Comparison of ENCODE assay signal across 16 cellular contexts in genomic region chr5:14414007-14414406, GRCh38.
A peak's percentile ranks its signal among the peaks of the same experiment; 100 is the strongest.
DNase-seq lines count a peak whose midpoint lies in the region; ATAC-seq and TF ChIP-seq lines count a peak whose summit lies in the region.
"Had no signal": no experiment of that assay in that cellular context is flagged by ENCODE, and none has a peak within 500 bp of the region (broad histone marks: within the 10 kb centered on the region; RNA-seq: fewer than 3 reads in every experiment).

No MANE protein-coding gene starts in this region.

- no peak overlapping the region for H2BK120ac ChIP-seq in H9 (ENCODE audit: low read depth, low read length, poor library complexity, severe bottlenecking)

- H3K27ac ChIP-seq in CD4-positive, CD25-positive, alpha-beta regulatory T cell (ENCODE audit: insufficient read depth, low read length, poor library complexity, severe bottlenecking): peak overlapping the region; percentile 90
- no peak overlapping the region for H3K27ac ChIP-seq in H9 (ENCODE audit: insufficient read length, low read depth, low read length)
- H3K27ac ChIP-seq: testis had no signal

- DNase-seq in CD4-positive, CD25-positive, alpha-beta regulatory T cell: peak in 2 of 3 donors; percentile 45 to 68
- DNase-seq in H9 (no peak), glutamatergic neuron (no peak), OCI-M1 (lab: John Stamatoyannopoulos, UW) (no peak)
- no peak for DNase-seq in activated T-helper 2 cell treated with anti-CD3 and anti-CD28 coated beads, Interferon-gamma antibody, Interleukin-2, Interleukin-4, amounts not matched to agents 10 μg/mL and 5 μg/mL and 100 μg/mL, durations not matched to agents 14 hours and 24 hours and 36 hours (ENCODE audit: low spot score)
- DNase-seq: anterior cingulate cortex, kidney glomerular epithelial cell, MG63, NCI-H2029 treated with DMSO at 0.1 percent for 48 hours, posterior cingulate gyrus, SHP77 treated with DMSO at 0.1 percent for 48 hours, testis had no signal

- no peak overlapping the region for H3T11ph ChIP-seq in H9 (ENCODE audit: low read length)

- H2AFZ ChIP-seq in H9 (ENCODE audit: low read length): no peak overlapping the region
- H2AFZ ChIP-seq: hepatocyte had no signal

- H3K9ac ChIP-seq in H9 (ENCODE audit: extremely low read depth, insufficient read length, low read length): no peak overlapping the region

- H3K4me1 ChIP-seq in CD4-positive, CD25-positive, alpha-beta regulatory T cell (ENCODE audit: control insufficient read depth, insufficient read depth, low read length, poor library complexity, severe bottlenecking): peaks cover 56% of the 10 kb centered on the region
- peaks cover 7% of the 10 kb centered on the region; the same call in 1 of the 2 replicates for H3K4me1 ChIP-seq in H9 (ENCODE audit: insufficient read depth, low read length)

- H3K9me3 ChIP-seq in CD4-positive, CD25-positive, alpha-beta regulatory T cell (ENCODE audit: control insufficient read depth in 2 of 2, low read length in 2 of 2): no peaks in the 10 kb centered on the region
- H3K9me3 ChIP-seq in H9 (ENCODE audit: control insufficient read depth, low read depth, low read length): no peaks in the 10 kb centered on the region
- H3K9me3 ChIP-seq: MG63, testis had no signal

- no peaks in the 10 kb centered on the region for H3K27me3 Mint-ChIP-seq in CD4-positive, CD25-positive, alpha-beta regulatory T cell
- H3K27me3 Mint-ChIP-seq in H9 (ENCODE audit: low read depth) (no peaks in the 10 kb centered on the region), glutamatergic neuron (ENCODE audit: unreplicated experiment) (peaks cover 8% of the 10 kb centered on the region)
- H3K27me3 Mint-ChIP-seq in activated T-helper 2 cell treated with anti-CD3 and anti-CD28 coated beads, Interferon-gamma antibody, Interleukin-2, Interleukin-4, amounts not matched to agents 10 μg/mL and 5 μg/mL and 100 μg/mL, durations not matched to agents 14 hours and 24 hours and 36 hours (ENCODE audit: low read depth): peaks cover 1% of the 10 kb centered on the region

- H3K4ac ChIP-seq in H9 (ENCODE audit: low read depth, low read length): no peak overlapping the region

- TF ChIP-seq CTCF in H9 (conservative IDR thresholded peaks at IDR 0.05): no peak
- TF ChIP-seq CTCF in glutamatergic neuron (IDR thresholded peaks at IDR 0.05; ENCODE audit: partially characterized antibody, unreplicated experiment): no peak

- no peak overlapping the region for H2BK5ac ChIP-seq in H9 (ENCODE audit: insufficient read length, low read length)

- no peaks in the 10 kb centered on the region for H3K23me2 ChIP-seq in H9 (ENCODE audit: insufficient read length, low read depth, low read length, poor library complexity, severe bottlenecking)

- peaks cover 29 to 70% (median 57%) of the 10 kb centered on the region in 4 donors for H3K4me1 Mint-ChIP-seq in CD4-positive, CD25-positive, alpha-beta regulatory T cell
- H3K4me1 Mint-ChIP-seq in H9 (peaks cover 47 to 56% of the 10 kb centered on the region in 2 experiments), glutamatergic neuron (ENCODE audit: low read depth, unreplicated experiment) (peaks cover 45% of the 10 kb centered on the region)
- peaks cover 74% of the 10 kb centered on the region for H3K4me1 Mint-ChIP-seq in activated T-helper 2 cell treated with anti-CD3 and anti-CD28 coated beads, Interferon-gamma antibody, Interleukin-2, Interleukin-4, amounts not matched to agents 10 μg/mL and 5 μg/mL and 100 μg/mL, durations not matched to agents 14 hours and 24 hours and 36 hours (ENCODE audit: low read depth)

- H3K4me3 Mint-ChIP-seq in CD4-positive, CD25-positive, alpha-beta regulatory T cell: peak overlapping the region; percentile 75 to 83 (median 78)
- H3K4me3 Mint-ChIP-seq in H9 (no peak overlapping the region), glutamatergic neuron (ENCODE audit: unreplicated experiment) (no peak overlapping the region)
- no peak overlapping the region for H3K4me3 Mint-ChIP-seq in activated T-helper 2 cell treated with anti-CD3 and anti-CD28 coated beads, Interferon-gamma antibody, Interleukin-2, Interleukin-4, amounts not matched to agents 10 μg/mL and 5 μg/mL and 100 μg/mL, durations not matched to agents 14 hours and 24 hours and 36 hours (ENCODE audit: low read depth)

- H4K20me1 ChIP-seq in H9 (ENCODE audit: control insufficient read depth, insufficient read depth, insufficient read length): no peaks in the 10 kb centered on the region

- H2BK15ac ChIP-seq in H9 (ENCODE audit: low read depth, low read length): no peak overlapping the region

- no peaks in the 10 kb centered on the region for H3K79me2 ChIP-seq in H9 (ENCODE audit: insufficient read depth, low read length)
- H3K79me2 ChIP-seq: hepatocyte had no signal

- no peak overlapping the region for H4K5ac ChIP-seq in H9 (ENCODE audit: insufficient read length, low read depth, low read length)

- no peak overlapping the region for H3K56ac ChIP-seq in H9 (ENCODE audit: insufficient read length, low read depth, low read length)

- H3K27me3 ChIP-seq in CD4-positive, CD25-positive, alpha-beta regulatory T cell (ENCODE audit: control insufficient read depth, insufficient read depth, low read length): no peaks in the 10 kb centered on the region
- no peaks in the 10 kb centered on the region for H3K27me3 ChIP-seq in H9 (ENCODE audit: insufficient read depth, low read length)
- H3K27me3 ChIP-seq: hepatocyte, MG63, testis had no signal

- no peak overlapping the region for H4K8ac ChIP-seq in H9 (replicated peaks; ENCODE audit: insufficient read length, low read depth, low read length)

- H3K36me3 ChIP-seq in CD4-positive, CD25-positive, alpha-beta regulatory T cell (ENCODE audit: control insufficient read depth, insufficient read depth, low read length): no peaks in the 10 kb centered on the region

- no peak overlapping the region for H2AK5ac ChIP-seq in H9 (ENCODE audit: insufficient read length, low read length)

- peaks cover 7% of the 10 kb centered on the region for H3K36me3 Mint-ChIP-seq in CD4-positive, CD25-positive, alpha-beta regulatory T cell
- H3K36me3 Mint-ChIP-seq in H9 (ENCODE audit: insufficient read depth in 1 of 3, low read depth in 3 of 3) (peaks cover 11 to 56% (median 43%) of the 10 kb centered on the region in 3 experiments; a peak in 6 of 7 replicates), glutamatergic neuron (ENCODE audit: unreplicated experiment) (no peaks in the 10 kb centered on the region)
- peaks cover 12% of the 10 kb centered on the region for H3K36me3 Mint-ChIP-seq in activated T-helper 2 cell treated with anti-CD3 and anti-CD28 coated beads, Interferon-gamma antibody, Interleukin-2, Interleukin-4, amounts not matched to agents 10 μg/mL and 5 μg/mL and 100 μg/mL, durations not matched to agents 14 hours and 24 hours and 36 hours (ENCODE audit: low read depth)

- ATAC-seq in CD4-positive, CD25-positive, alpha-beta regulatory T cell (ENCODE audit: low read depth in 2 of 2): peak in 1 of 2 donors; percentile 5
- ATAC-seq in GM18511 (IDR thresholded peaks at IDR 0.05; ENCODE audit: unreplicated experiment) (no peak), HG03521 (IDR thresholded peaks at IDR 0.05; ENCODE audit: unreplicated experiment) (no peak), HG02973 (IDR thresholded peaks at IDR 0.05; ENCODE audit: unreplicated experiment) (no peak)

- no peak overlapping the region for H2BK20ac ChIP-seq in H9 (ENCODE audit: low read depth, low read length, poor library complexity, severe bottlenecking)

- no peak overlapping the region for H3K4me2 ChIP-seq in H9 (ENCODE audit: insufficient read depth, insufficient read length, low read length)
- H3K4me2 ChIP-seq: hepatocyte had no signal

- H2BK12ac ChIP-seq in H9 (ENCODE audit: insufficient read length, low read depth, low read length): no peak overlapping the region

- no peaks in the 10 kb centered on the region for H3K9me3 Mint-ChIP-seq in CD4-positive, CD25-positive, alpha-beta regulatory T cell
- no peaks in the 10 kb centered on the region for H3K9me3 Mint-ChIP-seq in H9
- H3K9me3 Mint-ChIP-seq in activated T-helper 2 cell treated with anti-CD3 and anti-CD28 coated beads, Interferon-gamma antibody, Interleukin-2, Interleukin-4, amounts not matched to agents 10 μg/mL and 5 μg/mL and 100 μg/mL, durations not matched to agents 14 hours and 24 hours and 36 hours: no peaks in the 10 kb centered on the region
- H3K9me3 Mint-ChIP-seq in glutamatergic neuron (ENCODE audit: unreplicated experiment): peaks cover 9% of the 10 kb centered on the region

- no peak overlapping the region for H3K14ac ChIP-seq in H9 (ENCODE audit: insufficient read depth, low read length)

- no peaks in the 10 kb centered on the region for H3K79me1 ChIP-seq in H9 (ENCODE audit: insufficient read depth, low read depth, low read length, poor library complexity, severe bottlenecking)

- H3K27ac Mint-ChIP-seq in CD4-positive, CD25-positive, alpha-beta regulatory T cell: peak overlapping the region; percentile 96 to 100 (median 97)
- peak overlapping the region in 2 of 3 experiments; percentile 68 to 86; a peak in 5 of 7 replicates for H3K27ac Mint-ChIP-seq in H9
- H3K27ac Mint-ChIP-seq in activated T-helper 2 cell treated with anti-CD3 and anti-CD28 coated beads, Interferon-gamma antibody, Interleukin-2, Interleukin-4, amounts not matched to agents 10 μg/mL and 5 μg/mL and 100 μg/mL, durations not matched to agents 14 hours and 24 hours and 36 hours: peak overlapping the region; percentile 91
- peak overlapping the region; percentile 36 for H3K27ac Mint-ChIP-seq in glutamatergic neuron (ENCODE audit: unreplicated experiment)

- no peak overlapping the region for H4K91ac ChIP-seq in H9 (ENCODE audit: insufficient read length, low read depth, low read length)

- intact Hi-C loops in activated T-helper 2 cell treated with anti-CD3 and anti-CD28 coated beads, Interferon-gamma antibody, Interleukin-2, Interleukin-4, amounts not matched to agents 10 μg/mL and 5 μg/mL and 100 μg/mL, durations not matched to agents 14 hours and 24 hours and 36 hours (cut with micrococcal nuclease): loop anchor here (5.0 kb wide), 1 partner anchor 393 kb away; no protein-coding TSS in a partner anchor

- peak overlapping the region; percentile 67 for H3K4me3 ChIP-seq in CD4-positive, CD25-positive, alpha-beta regulatory T cell (ENCODE audit: low read depth, low read length)
- H3K4me3 ChIP-seq: hepatocyte, MG63, testis had no signal

- no CpG with 5 or more reads among the region's 11 CpGs for WGBS in H9 (ENCODE audit: extremely low coverage, insufficient read length, low lambda C conversion rate)

- H3K23ac ChIP-seq in H9 (ENCODE audit: insufficient read length, low read depth, low read length): no peak overlapping the region

- no peak overlapping the region for H3K18ac ChIP-seq in H9 (ENCODE audit: insufficient read length, low read depth, low read length)

Comparison
In these comparisons a context has a peak if more than half of its experiments do, and no peak if none do; other contexts are left out.
1. DNase-seq: peak in CD4-positive, CD25-positive, alpha-beta regulatory T cell (2 of 3); none in H9 (single experiment), activated T-helper 2 cell treated with anti-CD3 and anti-CD28 coated beads, Interferon-gamma antibody, Interleukin-2, Interleukin-4, amounts not matched to agents 10 μg/mL and 5 μg/mL and 100 μg/mL, durations not matched to agents 14 hours and 24 hours and 36 hours (single experiment), glutamatergic neuron (single experiment) and OCI-M1 (single experiment).
2. H3K27ac Mint-ChIP-seq: peak in every context shown above with its lines; median percentile 97 in CD4-positive, CD25-positive, alpha-beta regulatory T cell; 91 in activated T-helper 2 cell treated with anti-CD3 and anti-CD28 coated beads, Interferon-gamma antibody, Interleukin-2, Interleukin-4, amounts not matched to agents 10 μg/mL and 5 μg/mL and 100 μg/mL, durations not matched to agents 14 hours and 24 hours and 36 hours; 77 in H9; 36 in glutamatergic neuron.
3. H3K4me3 Mint-ChIP-seq: peak in CD4-positive, CD25-positive, alpha-beta regulatory T cell (4 of 4); none in H9 (0 of 2), activated T-helper 2 cell treated with anti-CD3 and anti-CD28 coated beads, Interferon-gamma antibody, Interleukin-2, Interleukin-4, amounts not matched to agents 10 μg/mL and 5 μg/mL and 100 μg/mL, durations not matched to agents 14 hours and 24 hours and 36 hours (single experiment) and glutamatergic neuron (single experiment).